8 cellular contexts compared by ENCODE assay signal in the genomic region with DNA sequence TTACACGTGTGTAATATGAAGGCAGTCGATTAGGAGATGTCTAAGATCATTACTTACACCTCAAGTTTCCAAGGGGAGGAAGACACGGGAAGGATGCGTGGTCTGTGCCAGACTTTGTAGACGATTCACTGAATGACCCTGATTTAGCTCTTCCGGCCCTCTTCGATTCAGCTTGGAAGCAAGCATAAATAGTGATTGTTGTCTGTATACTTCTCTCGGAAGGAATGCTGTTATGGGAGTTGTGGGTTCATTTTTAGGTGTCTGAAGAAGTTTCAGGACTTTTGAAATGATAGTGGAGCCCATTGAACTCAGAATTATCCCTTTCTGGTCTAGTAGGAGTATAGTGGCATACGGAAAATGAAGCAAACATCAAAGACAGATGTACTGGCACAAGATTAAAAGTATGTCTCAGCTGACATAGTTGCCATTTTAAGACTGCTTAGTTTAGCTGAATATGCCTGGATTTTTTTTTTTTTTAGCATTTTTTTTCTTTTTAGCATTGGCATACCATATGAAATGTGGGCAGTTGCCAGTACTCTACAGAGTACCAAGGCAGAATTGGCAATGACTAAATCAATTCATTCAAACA. TPM values are rescaled to one million over a fixed set of nuclear protein-coding genes. Genes with fewer than 3 reads are reported as not detected.
DNase-seq lines count a peak whose midpoint lies in the region; ATAC-seq and TF ChIP-seq lines count a peak whose summit lies in the region.

No MANE protein-coding gene starts in this region.

- no peaks in the 10 kb centered on the region for H3K9me3 ChIP-seq in ascending aorta

- peak overlapping the region; percentile 95 for H3K4me3 Mint-ChIP-seq in GM23338

- DNase-seq in NCI-H345 (lab: John Stamatoyannopoulos, UW), result peak; percentile 13
- no peak for DNase-seq in NCI-H345 treated with DMSO at 0.1 percent for 48 hours (lab: John Stamatoyannopoulos, UW; ENCODE audit: unreplicated experiment)
- DNase-seq in GM23338 (ENCODE audit: low spot score), result peak; percentile 21
- DNase-seq in NCI-H1092 (lab: John Stamatoyannopoulos, UW), result peak; percentile 5
- DNase-seq in ascending aorta (ENCODE audit: low spot score in 2 of 2), result no peak
- no peak for DNase-seq in left colon
- DNase-seq in superior temporal gyrus (ENCODE audit: extremely low spot score), result peak; percentile 70
- no peak for DNase-seq in cortex of kidney (lab: John Stamatoyannopoulos, UW)

- H3K4me1 Mint-ChIP-seq in GM23338, result peaks cover 13% of the 10 kb centered on the region

- H2AFZ ChIP-seq in GM23338, result peak overlapping the region; percentile 79

- H3K36me3 ChIP-seq in GM23338 (ENCODE audit: insufficient read depth), result no peaks in the 10 kb centered on the region
- H3K36me3 ChIP-seq in ascending aorta, result no peaks in the 10 kb centered on the region

- H3K4me1 ChIP-seq in GM23338 (ENCODE audit: insufficient read depth), result peaks cover 16% of the 10 kb centered on the region
- peaks cover 4 to 21% of the 10 kb centered on the region in 2 donors for H3K4me1 ChIP-seq in ascending aorta

- ATAC-seq in GM23338, result peak; percentile 2; the same call in 2 of the 3 replicates
- ATAC-seq in left colon, result peak; percentile 8

- H3K79me2 ChIP-seq in GM23338 (replicated peaks; ENCODE audit: insufficient read depth), result peaks cover 64% of the 10 kb centered on the region

- H3K4me2 ChIP-seq in GM23338, result peak overlapping the region; percentile 94

- TF ChIP-seq CTCF in GM23338 (conservative IDR thresholded peaks at IDR 0.05; ENCODE audit: low read depth in 2 of 2) (no peak), ascending aorta (IDR thresholded peaks at IDR 0.05) (no peak)

- H3K9me3 Mint-ChIP-seq in GM23338, result no peaks in the 10 kb centered on the region; the same call in 2 of the 3 replicates

- peaks cover 13% of the 10 kb centered on the region for H3K27me3 Mint-ChIP-seq in GM23338 (ENCODE audit: insufficient read depth, low read depth, poor library complexity)

- no peaks in the 10 kb centered on the region; the same call in 1 of the 2 replicates for H3F3A ChIP-seq in GM23338 (replicated peaks; ENCODE audit: low read depth)

- no peaks in the 10 kb centered on the region for H3K27me3 ChIP-seq in GM23338 (ENCODE audit: insufficient read depth)
- H3K27me3 ChIP-seq in ascending aorta, result no peaks in the 10 kb centered on the region

- peak overlapping the region; percentile 98 for H3K27ac Mint-ChIP-seq in GM23338

- H4K20me1 ChIP-seq in GM23338 (replicated peaks; ENCODE audit: insufficient read depth), result peaks cover 11% of the 10 kb centered on the region

- intact Hi-C loops in ascending aorta (cut with DNase I) (loop anchor here (1.0 to 5.0 kb wide), 4 partner anchors 37 to 190 kb away; partner anchors contain the start of gene COX18), left colon (cut with DNase I, micrococcal nuclease) (loop anchor here in 1 of 2 donors (5.0 kb wide), 1 partner anchor 192 kb away; the partner anchor contains the start of gene COX18)

- peak overlapping the region; percentile 98 for H3K27ac ChIP-seq in GM23338 (ENCODE audit: low read depth)
- H3K27ac ChIP-seq in ascending aorta, result peak overlapping the region; percentile 92 to 99

- H3K4me3 ChIP-seq in GM23338 (peak overlapping the region; percentile 82), ascending aorta (peak overlapping the region; percentile 86 to 97)

- no peaks in the 10 kb centered on the region for H3K9me2 ChIP-seq in GM23338 (ENCODE audit: insufficient read depth)

- H3K36me3 Mint-ChIP-seq in GM23338 (ENCODE audit: low read depth), result peaks cover 23% of the 10 kb centered on the region

TF ChIP-seq in GM23338, 12 proteins besides CTCF, POLR2A, EP300 and RAD21 (continues in another document):
- TF ChIP-seq ZNF114 (CRISPR knock-in tag; IDR thresholded peaks at IDR 0.05) (no peak), ZNF331 (CRISPR knock-in tag; IDR thresholded peaks at IDR 0.05; ENCODE audit: low read depth) (no peak), ETS1 (IDR thresholded peaks at IDR 0.05) (no peak), EZH2 (IDR thresholded peaks at IDR 0.05; ENCODE audit: low read depth, unreplicated experiment) (no peak), JUNB (IDR thresholded peaks at IDR 0.05; ENCODE audit: unreplicated experiment) (no peak), NANOG (IDR thresholded peaks at IDR 0.05; ENCODE audit: borderline replicate concordance) (no peak)
- TF ChIP-seq, protein P1, sequence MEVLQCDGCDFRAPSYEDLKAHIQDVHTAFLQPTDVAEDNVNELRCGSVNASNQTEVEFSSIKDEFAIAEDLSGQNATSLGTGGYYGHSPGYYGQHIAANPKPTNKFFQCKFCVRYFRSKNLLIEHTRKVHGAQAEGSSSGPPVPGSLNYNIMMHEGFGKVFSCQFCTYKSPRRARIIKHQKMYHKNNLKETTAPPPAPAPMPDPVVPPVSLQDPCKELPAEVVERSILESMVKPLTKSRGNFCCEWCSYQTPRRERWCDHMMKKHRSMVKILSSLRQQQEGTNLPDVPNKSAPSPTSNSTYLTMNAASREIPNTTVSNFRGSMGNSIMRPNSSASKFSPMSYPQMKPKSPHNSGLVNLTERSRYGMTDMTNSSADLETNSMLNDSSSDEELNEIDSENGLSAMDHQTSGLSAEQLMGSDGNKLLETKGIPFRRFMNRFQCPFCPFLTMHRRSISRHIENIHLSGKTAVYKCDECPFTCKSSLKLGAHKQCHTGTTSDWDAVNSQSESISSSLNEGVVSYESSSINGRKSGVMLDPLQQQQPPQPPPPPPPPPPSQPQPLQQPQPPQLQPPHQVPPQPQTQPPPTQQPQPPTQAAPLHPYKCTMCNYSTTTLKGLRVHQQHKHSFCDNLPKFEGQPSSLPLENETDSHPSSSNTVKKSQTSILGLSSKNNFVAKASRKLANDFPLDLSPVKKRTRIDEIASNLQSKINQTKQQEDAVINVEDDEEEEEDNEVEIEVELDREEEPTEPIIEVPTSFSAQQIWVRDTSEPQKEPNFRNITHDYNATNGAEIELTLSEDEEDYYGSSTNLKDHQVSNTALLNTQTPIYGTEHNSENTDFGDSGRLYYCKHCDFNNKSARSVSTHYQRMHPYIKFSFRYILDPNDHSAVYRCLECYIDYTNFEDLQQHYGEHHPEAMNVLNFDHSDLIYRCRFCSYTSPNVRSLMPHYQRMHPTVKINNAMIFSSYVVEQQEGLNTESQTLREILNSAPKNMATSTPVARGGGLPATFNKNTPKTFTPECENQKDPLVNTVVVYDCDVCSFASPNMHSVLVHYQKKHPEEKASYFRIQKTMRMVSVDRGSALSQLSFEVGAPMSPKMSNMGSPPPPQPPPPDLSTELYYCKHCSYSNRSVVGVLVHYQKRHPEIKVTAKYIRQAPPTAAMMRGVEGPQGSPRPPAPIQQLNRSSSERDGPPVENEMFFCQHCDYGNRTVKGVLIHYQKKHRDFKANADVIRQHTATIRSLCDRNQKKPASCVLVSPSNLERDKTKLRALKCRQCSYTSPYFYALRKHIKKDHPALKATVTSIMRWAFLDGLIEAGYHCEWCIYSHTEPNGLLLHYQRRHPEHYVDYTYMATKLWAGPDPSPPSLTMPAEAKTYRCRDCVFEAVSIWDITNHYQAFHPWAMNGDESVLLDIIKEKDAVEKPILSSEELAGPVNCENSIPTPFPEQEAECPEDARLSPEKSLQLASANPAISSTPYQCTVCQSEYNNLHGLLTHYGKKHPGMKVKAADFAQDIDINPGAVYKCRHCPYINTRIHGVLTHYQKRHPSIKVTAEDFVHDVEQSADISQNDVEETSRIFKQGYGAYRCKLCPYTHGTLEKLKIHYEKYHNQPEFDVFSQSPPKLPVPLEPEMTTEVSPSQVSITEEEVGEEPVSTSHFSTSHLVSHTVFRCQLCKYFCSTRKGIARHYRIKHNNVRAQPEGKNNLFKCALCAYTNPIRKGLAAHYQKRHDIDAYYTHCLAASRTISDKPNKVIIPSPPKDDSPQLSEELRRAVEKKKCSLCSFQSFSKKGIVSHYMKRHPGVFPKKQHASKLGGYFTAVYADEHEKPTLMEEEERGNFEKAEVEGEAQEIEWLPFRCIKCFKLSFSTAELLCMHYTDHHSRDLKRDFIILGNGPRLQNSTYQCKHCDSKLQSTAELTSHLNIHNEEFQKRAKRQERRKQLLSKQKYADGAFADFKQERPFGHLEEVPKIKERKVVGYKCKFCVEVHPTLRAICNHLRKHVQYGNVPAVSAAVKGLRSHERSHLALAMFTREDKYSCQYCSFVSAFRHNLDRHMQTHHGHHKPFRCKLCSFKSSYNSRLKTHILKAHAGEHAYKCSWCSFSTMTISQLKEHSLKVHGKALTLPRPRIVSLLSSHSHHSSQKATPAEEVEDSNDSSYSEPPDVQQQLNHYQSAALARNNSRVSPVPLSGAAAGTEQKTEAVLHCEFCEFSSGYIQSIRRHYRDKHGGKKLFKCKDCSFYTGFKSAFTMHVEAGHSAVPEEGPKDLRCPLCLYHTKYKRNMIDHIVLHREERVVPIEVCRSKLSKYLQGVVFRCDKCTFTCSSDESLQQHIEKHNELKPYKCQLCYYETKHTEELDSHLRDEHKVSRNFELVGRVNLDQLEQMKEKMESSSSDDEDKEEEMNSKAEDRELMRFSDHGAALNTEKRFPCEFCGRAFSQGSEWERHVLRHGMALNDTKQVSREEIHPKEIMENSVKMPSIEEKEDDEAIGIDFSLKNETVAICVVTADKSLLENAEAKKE (CRISPR knock-in tag; IDR thresholded peaks at IDR 0.05), result no peak

RNA-seq across cellular contexts. Expression of gene ANKRD17, which starts 1.0 kb away (rescaled TPM):
- total RNA-seq in GM23338 (2014; rRNA removed; shearing (Covaris generic)), result 85.3 and 117 TPM in 2 replicates
- polyA plus RNA-seq in GM23338 (2016; fragmentation: Nextera tagmentation; extraction: Ambion mirVana), result 33.9 and 41.9 TPM in 2 replicates
- total RNA-seq in ascending aorta (52.0 TPM), left colon (10 to 100 TPM; 58.3 to 61.1 TPM)

Comparison
In these comparisons a context has a peak if more than half of its experiments do, and no peak if none do; other contexts are left out.
1. DNase-seq: peak in NCI-H345 (single experiment), GM23338 (single experiment), NCI-H1092 (single experiment) and superior temporal gyrus (single experiment); none in NCI-H345 treated with DMSO at 0.1 percent for 48 hours (single experiment), ascending aorta (0 of 2), left colon (0 of 2) and cortex of kidney (single experiment).